In the genomic region with DNA sequence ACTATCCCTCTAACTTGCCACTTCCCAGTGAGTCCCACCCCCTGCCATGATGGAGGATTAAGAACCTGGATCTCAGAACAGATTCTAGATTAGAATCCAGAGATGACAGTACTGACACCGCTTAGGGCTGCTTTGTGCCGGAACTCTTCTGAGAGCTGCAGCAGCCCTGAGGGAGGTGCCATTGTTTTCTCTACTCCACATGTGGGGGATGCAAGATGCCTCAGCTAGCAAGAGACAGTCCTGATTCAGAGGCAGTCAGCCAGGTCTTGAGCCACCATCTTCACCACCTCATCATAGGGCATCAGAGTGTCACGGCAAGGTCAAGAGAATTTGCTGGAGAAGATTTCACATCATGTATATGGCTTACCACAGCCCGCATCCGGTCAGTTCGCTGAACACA, we compare ENCODE assay signal across 28 cellular contexts. TPM values are rescaled to one million over a fixed set of nuclear protein-coding genes. Genes with fewer than 3 reads are reported as not detected.
DNase-seq lines count a peak whose midpoint lies in the region; ATAC-seq and TF ChIP-seq lines count a peak whose summit lies in the region.
"Had no signal": no experiment of that assay in that cellular context is flagged by ENCODE, and none has a peak within 500 bp of the region (broad histone marks: within the 10 kb centered on the region; RNA-seq: fewer than 3 reads in every experiment).

No MANE protein-coding gene starts in this region.

- no peak overlapping the region for H3K4me3 ChIP-seq in CD4-positive, alpha-beta memory T cell (ENCODE audit: low read length in 2 of 2)
- H3K4me3 ChIP-seq in GM23338 (no peak overlapping the region), breast epithelium (no peak overlapping the region)
- H3K4me3 ChIP-seq: adrenal gland; BLaER1 treated with 17β-estradiol and CSF1 and Interleukin-3, amounts not matched to agents 10 nM and 100 nM; esophagus muscularis mucosa; heart left ventricle; Peyer's patch had no signal

- CTCF ChIA-PET in CD4-positive, alpha-beta memory T cell (lab: Charles Lee; ENCODE audit: partially characterized antibody), result interaction anchor here (0.7 kb wide), 1 partner anchor 423 kb away, joined by 3 read pairs; the partner anchor contains the start of gene ZNF891

- intact Hi-C loops in CD4-positive, alpha-beta memory T cell (cut with micrococcal nuclease), result no loop called here
- intact Hi-C loops in breast epithelium (cut with DNase I; ENCODE audit: low total_unique reads), result no loop called here

- no peaks in the 10 kb centered on the region for H3K9me2 ChIP-seq in GM23338 (ENCODE audit: insufficient read depth)

- no peak overlapping the region for H3K4me2 ChIP-seq in GM23338
- H3K4me2 ChIP-seq: BLaER1 treated with 17β-estradiol and CSF1 and Interleukin-3, amounts not matched to agents 10 nM and 100 nM had no signal

- no peaks in the 10 kb centered on the region for H3K27me3 Mint-ChIP-seq in CD4-positive, alpha-beta memory T cell
- H3K27me3 Mint-ChIP-seq in GM23338 (ENCODE audit: insufficient read depth, low read depth, poor library complexity), result peaks cover 20% of the 10 kb centered on the region
- H3K27me3 Mint-ChIP-seq in activated naive CD8-positive, alpha-beta T cell treated with anti-CD3 and anti-CD28 coated beads for 36 hours, result no peaks in the 10 kb centered on the region
- no peaks in the 10 kb centered on the region for H3K27me3 Mint-ChIP-seq in nephron (ENCODE audit: low read depth)
- H3K27me3 Mint-ChIP-seq: activated T-cell treated with anti-CD3 and anti-CD28 coated beads, Interleukin-2, amount 50 U/mL, for 24 hours had no signal

- H3K36me3 Mint-ChIP-seq in CD4-positive, alpha-beta memory T cell, result peaks cover 17 to 21% of the 10 kb centered on the region in 2 donors
- peaks cover 25% of the 10 kb centered on the region for H3K36me3 Mint-ChIP-seq in GM23338 (ENCODE audit: low read depth)
- H3K36me3 Mint-ChIP-seq in activated naive CD8-positive, alpha-beta T cell treated with anti-CD3 and anti-CD28 coated beads for 36 hours, result peaks cover 35% of the 10 kb centered on the region
- peaks cover 27% of the 10 kb centered on the region for H3K36me3 Mint-ChIP-seq in nephron (ENCODE audit: low read depth)

- H3K27me3 ChIP-seq in CD4-positive, alpha-beta memory T cell (ENCODE audit: insufficient read depth, low read length), result no peaks in the 10 kb centered on the region
- H3K27me3 ChIP-seq in GM23338 (ENCODE audit: insufficient read depth), result no peaks in the 10 kb centered on the region
- no peaks in the 10 kb centered on the region for H3K27me3 ChIP-seq in breast epithelium
- H3K27me3 ChIP-seq: adrenal gland; BLaER1 treated with 17β-estradiol and CSF1 and Interleukin-3, amounts not matched to agents 10 nM and 100 nM; heart left ventricle; Peyer's patch had no signal

- peaks cover 11% of the 10 kb centered on the region for H3K79me2 ChIP-seq in GM23338 (replicated peaks; ENCODE audit: insufficient read depth)

- H3K4me1 ChIP-seq in CD4-positive, alpha-beta memory T cell (ENCODE audit: insufficient read depth, low read length), result peaks cover 19% of the 10 kb centered on the region
- H3K4me1 ChIP-seq in GM23338 (ENCODE audit: insufficient read depth) (peaks cover 9% of the 10 kb centered on the region; the same call in 1 of the 2 replicates), breast epithelium (peaks cover 7 to 13% of the 10 kb centered on the region in 2 donors)

- TF ChIP-seq CTCF in GM23338 (conservative IDR thresholded peaks at IDR 0.05; ENCODE audit: low read depth in 2 of 2), result no peak
- TF ChIP-seq CTCF in nephron (IDR thresholded peaks at IDR 0.05; ENCODE audit: unreplicated experiment in 3 of 3), result no peak
- no peak for TF ChIP-seq CTCF in breast epithelium (IDR thresholded peaks at IDR 0.05)

- no peak for ATAC-seq in GM23338
- no peak for ATAC-seq in GM19351 (IDR thresholded peaks at IDR 0.05; ENCODE audit: unreplicated experiment)
- ATAC-seq: heart left ventricle; left ventricle myocardium superior; stimulated activated effector memory CD8-positive, alpha-beta T cell treated with anti-CD3 and anti-CD28 coated beads, Interleukin-12 subunit alpha, Interleukin-12 subunit beta, amount 100 ng/mL, for 72 hours had no signal

- peak overlapping the region in 6 of 8 donors; percentile 7 to 62 (median 19) for H3K4me3 Mint-ChIP-seq in CD4-positive, alpha-beta memory T cell
- H3K4me3 Mint-ChIP-seq in GM23338, result no peak overlapping the region
- no peak overlapping the region for H3K4me3 Mint-ChIP-seq in activated naive CD8-positive, alpha-beta T cell treated with anti-CD3 and anti-CD28 coated beads for 36 hours
- H3K4me3 Mint-ChIP-seq in nephron, result peak overlapping the region; percentile 69 to 74 (median 73)
- H3K4me3 Mint-ChIP-seq: activated T-cell treated with anti-CD3 and anti-CD28 coated beads, Interleukin-2, amount 50 U/mL, for 24 hours; stimulated activated effector memory CD8-positive, alpha-beta T cell treated with anti-CD3 and anti-CD28 coated beads, Interleukin-12 subunit alpha, Interleukin-12 subunit beta, amount 100 ng/mL, for 72 hours had no signal

- H3K36me3 ChIP-seq in CD4-positive, alpha-beta memory T cell (ENCODE audit: insufficient read depth, low read length), result no peaks in the 10 kb centered on the region
- H3K36me3 ChIP-seq in GM23338 (ENCODE audit: insufficient read depth), result no peaks in the 10 kb centered on the region
- H3K36me3 ChIP-seq in breast epithelium, result no peaks in the 10 kb centered on the region
- H3K36me3 ChIP-seq: adrenal gland had no signal

- H3K27ac Mint-ChIP-seq in CD4-positive, alpha-beta memory T cell, result peak overlapping the region in 6 of 7 donors; percentile 17 to 91 (median 57)
- H3K27ac Mint-ChIP-seq in GM23338 (0 out of 2 replicates have a peak overlapping the region, but pooled peaks have one; percentile 1), nephron (peak overlapping the region in 2 of 3 experiments; percentile 56 to 83)
- H3K27ac Mint-ChIP-seq in activated naive CD8-positive, alpha-beta T cell treated with anti-CD3 and anti-CD28 coated beads for 36 hours, result peak overlapping the region; percentile 9
- H3K27ac Mint-ChIP-seq: activated T-cell treated with anti-CD3 and anti-CD28 coated beads, Interleukin-2, amount 50 U/mL, for 24 hours; stimulated activated effector memory CD8-positive, alpha-beta T cell treated with anti-CD3 and anti-CD28 coated beads, Interleukin-12 subunit alpha, Interleukin-12 subunit beta, amount 100 ng/mL, for 72 hours had no signal

- peaks cover 0 to 21% (median 14%) of the 10 kb centered on the region in 8 donors for H3K9me3 Mint-ChIP-seq in CD4-positive, alpha-beta memory T cell
- H3K9me3 Mint-ChIP-seq in GM23338, result peaks cover 13% of the 10 kb centered on the region
- H3K9me3 Mint-ChIP-seq in activated naive CD8-positive, alpha-beta T cell treated with anti-CD3 and anti-CD28 coated beads for 36 hours, result peaks cover 11% of the 10 kb centered on the region
- H3K9me3 Mint-ChIP-seq in nephron, result no peaks in the 10 kb centered on the region

- peaks cover 0 to 11% of the 10 kb centered on the region in 2 donors for H3K9me3 ChIP-seq in CD4-positive, alpha-beta memory T cell (ENCODE audit: control insufficient read depth in 1 of 2, low read length in 2 of 2)
- no peaks in the 10 kb centered on the region for H3K9me3 ChIP-seq in breast epithelium
- H3K9me3 ChIP-seq: adrenal gland; BLaER1 treated with 17β-estradiol and CSF1 and Interleukin-3, amounts not matched to agents 10 nM and 100 nM; esophagus muscularis mucosa; heart left ventricle had no signal

- POLR2A ChIA-PET in CD4-positive, alpha-beta memory T cell (lab: Charles Lee; ENCODE audit: partially characterized antibody), result no interaction called here

- H3K27ac ChIP-seq in CD4-positive, alpha-beta memory T cell (ENCODE audit: low read depth, low read length), result no peak overlapping the region
- H3K27ac ChIP-seq in GM23338 (ENCODE audit: low read depth) (0 out of 2 replicates have a peak overlapping the region, but pooled peaks have one; percentile 50), breast epithelium (no peak overlapping the region)
- H3K27ac ChIP-seq: adrenal gland; BLaER1 treated with 17β-estradiol and CSF1 and Interleukin-3, amounts not matched to agents 10 nM and 100 nM; esophagus muscularis mucosa; heart left ventricle; HL-60; Peyer's patch; WERI-Rb-1 had no signal

- H4K20me1 ChIP-seq in GM23338 (replicated peaks; ENCODE audit: insufficient read depth), result peaks cover 6% of the 10 kb centered on the region

- no peak for TF ChIP-seq POLR2A in breast epithelium (IDR thresholded peaks at IDR 0.05)

- no peak overlapping the region for H2AFZ ChIP-seq in GM23338

- DNase-seq in CD4-positive, alpha-beta memory T cell, result no peak
- DNase-seq in GM23338 (ENCODE audit: low spot score), result no peak
- DNase-seq in activated naive CD8-positive, alpha-beta T cell treated with anti-CD3 and anti-CD28 coated beads for 36 hours, result no peak
- DNase-seq in breast epithelium (ENCODE audit: low spot score in 2 of 2), result no peak
- no peak for DNase-seq in activated gamma-delta T cell (lab: John Stamatoyannopoulos, UW)
- DNase-seq: activated CD4-positive, alpha-beta T cell treated with anti-CD3 and anti-CD28 coated beads, Interleukin-2, amount 50 U/mL, for 1 hour; activated T-cell treated with anti-CD3 and anti-CD28 coated beads, Interleukin-2, amount 50 U/mL, for 24 hours; adrenal gland; cerebellar nuclear complex; dermis blood vessel endothelial cell; DND-41; foreskin fibroblast; heart left ventricle; left ventricle myocardium superior; NCI-H2029 treated with DMSO at 0.1 percent for 48 hours; NCI-H2227 treated with DMSO at 0.1 percent for 48 hours; NCI-H526 treated with DMSO at 0.1 percent for 48 hours; Peyer's patch; SHP77 treated with DMSO at 0.1 percent for 48 hours; substantia nigra; trophoblast cell; WERI-Rb-1 had no signal

- H3F3A ChIP-seq in GM23338 (replicated peaks; ENCODE audit: low read depth), result peaks cover 17% of the 10 kb centered on the region

- H3K4me1 Mint-ChIP-seq in CD4-positive, alpha-beta memory T cell, result peaks cover 5 to 21% (median 12%) of the 10 kb centered on the region in 4 donors
- peaks cover 15% of the 10 kb centered on the region for H3K4me1 Mint-ChIP-seq in GM23338
- H3K4me1 Mint-ChIP-seq in activated naive CD8-positive, alpha-beta T cell treated with anti-CD3 and anti-CD28 coated beads for 36 hours, result peaks cover 8% of the 10 kb centered on the region
- H3K4me1 Mint-ChIP-seq in nephron, result peaks cover 16% of the 10 kb centered on the region

RNA-seq across cellular contexts. Expression of gene PGAM5, which starts 3.4 kb away (rescaled TPM):
- 10 to 100 TPM; 23.8 to 28.1 TPM for total RNA-seq in CD4-positive, alpha-beta memory T cell
- polyA plus RNA-seq in CD4-positive, alpha-beta memory T cell, result 10 to 100 TPM in 1 of 2 donors, 1 to 10 TPM in 1; 7.2 to 29.7 TPM
- 99.7 and 108 TPM in 2 replicates for total RNA-seq in GM23338 (2014; rRNA removed; shearing (Covaris generic))
- polyA plus RNA-seq in GM23338 (2016; fragmentation: Nextera tagmentation; extraction: Ambion mirVana), result 31.1 and 33.0 TPM in 2 replicates
- 100 to 1,000 TPM; 102 to 105 TPM for total RNA-seq in activated naive CD8-positive, alpha-beta T cell treated with anti-CD3 and anti-CD28 coated beads for 36 hours
- 10 to 100 TPM; 20.2 to 38.0 (median 22.8) TPM for total RNA-seq in breast epithelium

RNA-seq across cellular contexts. Expression of gene PXMP2, which starts 19.9 kb away (rescaled TPM):
- 1 to 10 TPM; 4.2 to 7.2 TPM for total RNA-seq in CD4-positive, alpha-beta memory T cell
- polyA plus RNA-seq in CD4-positive, alpha-beta memory T cell, result 10 to 100 TPM; 12.9 to 23.9 TPM
- 17.3 and 17.4 TPM in 2 replicates for total RNA-seq in GM23338 (2014; rRNA removed; shearing (Covaris generic))
- 19.7 and 24.5 TPM in 2 replicates for polyA plus RNA-seq in GM23338 (2016; fragmentation: Nextera tagmentation; extraction: Ambion mirVana)
- total RNA-seq in activated naive CD8-positive, alpha-beta T cell treated with anti-CD3 and anti-CD28 coated beads for 36 hours, result 10 to 100 TPM; 18.3 to 19.0 TPM
- 10 to 100 TPM; 29.0 to 50.9 (median 31.8) TPM for total RNA-seq in breast epithelium

RNA-seq across cellular contexts. Expression of gene POLE, which starts 20.1 kb away (rescaled TPM):
- 10 to 100 TPM; 69.5 to 75.4 TPM for total RNA-seq in CD4-positive, alpha-beta memory T cell
- polyA plus RNA-seq in CD4-positive, alpha-beta memory T cell, result 1 to 10 TPM; 2.2 to 6.3 TPM
- 90.3 and 125 TPM in 2 replicates for total RNA-seq in GM23338 (2014; rRNA removed; shearing (Covaris generic))
- 29.6 and 33.6 TPM in 2 replicates for polyA plus RNA-seq in GM23338 (2016; fragmentation: Nextera tagmentation; extraction: Ambion mirVana)
- total RNA-seq in activated naive CD8-positive, alpha-beta T cell treated with anti-CD3 and anti-CD28 coated beads for 36 hours, result 100 to 1,000 TPM; 117 to 123 TPM
- 10 to 100 TPM; 36.5 to 51.5 (median 43.5) TPM for total RNA-seq in breast epithelium

RNA-seq across cellular contexts. Expression of gene ANKLE2, which starts 54.4 kb away (rescaled TPM):
- total RNA-seq in CD4-positive, alpha-beta memory T cell, result 100 to 1,000 TPM in 1 of 2 experiments, 10 to 100 TPM in 1; 95.6 to 101 TPM
- 10 to 100 TPM; 21.0 to 44.4 TPM for polyA plus RNA-seq in CD4-positive, alpha-beta memory T cell
- 63.7 and 68.4 TPM in 2 replicates for total RNA-seq in GM23338 (2014; rRNA removed; shearing (Covaris generic))
- 25.1 and 27.2 TPM in 2 replicates for polyA plus RNA-seq in GM23338 (2016; fragmentation: Nextera tagmentation; extraction: Ambion mirVana)
- total RNA-seq in activated naive CD8-positive, alpha-beta T cell treated with anti-CD3 and anti-CD28 coated beads for 36 hours, result 10 to 100 TPM; 84.5 to 84.8 TPM
- 10 to 100 TPM; 64.2 to 75.4 (median 73.5) TPM for total RNA-seq in breast epithelium

Comparison
In these comparisons a context has a peak if more than half of its experiments do, and no peak if none do; other contexts are left out.
1. H3K27ac Mint-ChIP-seq: peak in every context shown above with its lines; median percentile 70 in nephron; 57 in CD4-positive, alpha-beta memory T cell; 9 in activated naive CD8-positive, alpha-beta T cell treated with anti-CD3 and anti-CD28 coated beads for 36 hours; 1 in GM23338.
2. H3K4me3 Mint-ChIP-seq: peak in CD4-positive, alpha-beta memory T cell (6 of 8) and nephron (3 of 3); none in GM23338 (single experiment) and activated naive CD8-positive, alpha-beta T cell treated with anti-CD3 and anti-CD28 coated beads for 36 hours (single experiment).